In genomic region chr10:33026422-33026821, GRCh38 we compare ENCODE assay signal across 2 cellular contexts.
TF ChIP-seq lines count a peak whose summit lies in the region.

No MANE protein-coding gene starts in this region.

TF ChIP-seq in GM23338, 12 proteins besides CTCF, POLR2A, EP300 and RAD21:
- TF ChIP-seq ETS1 (IDR thresholded peaks at IDR 0.05) (no peak), JUNB (IDR thresholded peaks at IDR 0.05; ENCODE audit: unreplicated experiment) (no peak), REST (IDR thresholded peaks at IDR 0.05; ENCODE audit: unreplicated experiment) (no peak), CREB1 (CRISPR knock-in tag; IDR thresholded peaks at IDR 0.05; ENCODE audit: low read depth) (no peak), NANOG (IDR thresholded peaks at IDR 0.05; ENCODE audit: borderline replicate concordance) (no peak), EZH2 (IDR thresholded peaks at IDR 0.05; ENCODE audit: low read depth, unreplicated experiment) (no peak), EZH2phosphoT487 (IDR thresholded peaks at IDR 0.05; ENCODE audit: unreplicated experiment) (no peak), ZNF331 (CRISPR knock-in tag; IDR thresholded peaks at IDR 0.05; ENCODE audit: low read depth) (no peak), ZNF114 (CRISPR knock-in tag; IDR thresholded peaks at IDR 0.05) (no peak), ZNF462 (CRISPR knock-in tag; IDR thresholded peaks at IDR 0.05) (no peak), POLR2AphosphoS5 (IDR thresholded peaks at IDR 0.05; ENCODE audit: low read depth) (no peak), STAT1 (IDR thresholded peaks at IDR 0.05; ENCODE audit: unreplicated experiment) (no peak)

TF ChIP-seq in endothelial cell of umbilical vein, 7 proteins besides CTCF, POLR2A, EP300 and RAD21 (continued from another document):
- TF ChIP-seq MAX (IDR thresholded peaks at IDR 0.05; ENCODE audit: insufficient read depth, insufficient read length) (no peak), MYC (IDR thresholded peaks at IDR 0.05; ENCODE audit: low read depth, low read length) (no peak), GATA2 (IDR thresholded peaks at IDR 0.05; ENCODE audit: insufficient read depth, insufficient read length, low read depth, low read length) (no peak)
